In the genomic region with DNA sequence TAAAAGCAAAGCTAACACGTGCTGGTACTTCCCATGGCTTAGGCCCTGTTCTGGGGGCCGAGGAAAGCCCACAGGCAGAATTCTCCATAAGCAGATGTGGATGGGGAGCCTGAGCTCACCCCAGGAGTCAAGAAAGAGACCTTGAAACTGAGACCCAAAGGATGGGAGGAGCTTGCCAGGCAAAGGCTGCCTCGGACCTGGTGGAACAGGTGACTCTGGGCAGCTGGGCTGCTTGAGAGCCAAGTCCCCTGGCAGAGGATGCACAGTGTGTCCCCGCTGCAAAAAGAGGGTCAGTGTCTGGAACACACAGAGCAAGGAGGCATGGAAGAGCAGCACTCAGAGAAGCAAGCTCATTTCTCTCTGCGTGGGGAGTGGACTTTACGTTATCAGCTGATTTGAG, we compare ENCODE assay signal across 2 cellular contexts.
TF ChIP-seq lines count a peak whose summit lies in the region.

No MANE protein-coding gene starts in this region.

TF ChIP-seq in H1, 55 proteins besides CTCF, POLR2A, EP300 and RAD21:
- no peak for TF ChIP-seq CHD1 (IDR thresholded peaks at IDR 0.05; ENCODE audit: low read depth, low read length)
- TF ChIP-seq ATF3 (IDR thresholded peaks at IDR 0.05; ENCODE audit: insufficient read depth, low read depth, low read length): no peak
- no peak for TF ChIP-seq RFX5 (IDR thresholded peaks at IDR 0.05; ENCODE audit: borderline replicate concordance, low read depth, low read length)
- TF ChIP-seq KDM1A (IDR thresholded peaks at IDR 0.05; ENCODE audit: borderline replicate concordance, low read length): no peak
- TF ChIP-seq, protein P1, sequence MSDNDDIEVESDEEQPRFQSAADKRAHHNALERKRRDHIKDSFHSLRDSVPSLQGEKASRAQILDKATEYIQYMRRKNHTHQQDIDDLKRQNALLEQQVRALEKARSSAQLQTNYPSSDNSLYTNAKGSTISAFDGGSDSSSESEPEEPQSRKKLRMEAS (IDR thresholded peaks at IDR 0.05): no peak
- no peak for TF ChIP-seq PHF8 (conservative IDR thresholded peaks at IDR 0.05; ENCODE audit: low read depth, low read length)
- TF ChIP-seq YY1 (IDR thresholded peaks at IDR 0.05; ENCODE audit: low read depth, low read length): no peak
- no peak for TF ChIP-seq EZH2 (IDR thresholded peaks at IDR 0.05; ENCODE audit: low read depth, low read length, severe bottlenecking)
- TF ChIP-seq CHD2 (IDR thresholded peaks at IDR 0.05; ENCODE audit: low read length): no peak
- TF ChIP-seq TAF1 (IDR thresholded peaks at IDR 0.05; ENCODE audit: low read depth, low read length): no peak
- no peak for TF ChIP-seq CTBP2 (IDR thresholded peaks at IDR 0.05; ENCODE audit: borderline replicate concordance, insufficient read depth, insufficient read length, low read length)
- TF ChIP-seq SP4 (IDR thresholded peaks at IDR 0.05; ENCODE audit: low read length): no peak
- no peak for TF ChIP-seq BRCA1 (IDR thresholded peaks at IDR 0.05; ENCODE audit: low read depth, low read length)
- TF ChIP-seq GABPA (IDR thresholded peaks at IDR 0.05; ENCODE audit: borderline replicate concordance, insufficient read depth, low read length): no peak
- TF ChIP-seq ASH2L (IDR thresholded peaks at IDR 0.05; ENCODE audit: low read length): no peak
- no peak for TF ChIP-seq RXRA (IDR thresholded peaks at IDR 0.05; ENCODE audit: insufficient read depth, low read depth, low read length)
- no peak for TF ChIP-seq MAFK (IDR thresholded peaks at IDR 0.05; ENCODE audit: low read depth, low read length)
- TF ChIP-seq HDAC2 (IDR thresholded peaks at IDR 0.05; ENCODE audit: borderline replicate concordance in 1 of 2, low read depth in 2 of 2, low read length in 2 of 2): no peak

TF ChIP-seq in SK-N-SH, 30 proteins besides CTCF, POLR2A, EP300 and RAD21:
- TF ChIP-seq EZH2phosphoT487 (IDR thresholded peaks at IDR 0.05; ENCODE audit: borderline replicate concordance, low read depth): no peak
- no peak for TF ChIP-seq TAF1 (IDR thresholded peaks at IDR 0.05; ENCODE audit: borderline replicate concordance, low read depth, low read length)
- no peak for TF ChIP-seq SMC3 (IDR thresholded peaks at IDR 0.05; ENCODE audit: low read depth, low read length)
